9 cellular contexts compared by ENCODE assay signal in the genomic region with DNA sequence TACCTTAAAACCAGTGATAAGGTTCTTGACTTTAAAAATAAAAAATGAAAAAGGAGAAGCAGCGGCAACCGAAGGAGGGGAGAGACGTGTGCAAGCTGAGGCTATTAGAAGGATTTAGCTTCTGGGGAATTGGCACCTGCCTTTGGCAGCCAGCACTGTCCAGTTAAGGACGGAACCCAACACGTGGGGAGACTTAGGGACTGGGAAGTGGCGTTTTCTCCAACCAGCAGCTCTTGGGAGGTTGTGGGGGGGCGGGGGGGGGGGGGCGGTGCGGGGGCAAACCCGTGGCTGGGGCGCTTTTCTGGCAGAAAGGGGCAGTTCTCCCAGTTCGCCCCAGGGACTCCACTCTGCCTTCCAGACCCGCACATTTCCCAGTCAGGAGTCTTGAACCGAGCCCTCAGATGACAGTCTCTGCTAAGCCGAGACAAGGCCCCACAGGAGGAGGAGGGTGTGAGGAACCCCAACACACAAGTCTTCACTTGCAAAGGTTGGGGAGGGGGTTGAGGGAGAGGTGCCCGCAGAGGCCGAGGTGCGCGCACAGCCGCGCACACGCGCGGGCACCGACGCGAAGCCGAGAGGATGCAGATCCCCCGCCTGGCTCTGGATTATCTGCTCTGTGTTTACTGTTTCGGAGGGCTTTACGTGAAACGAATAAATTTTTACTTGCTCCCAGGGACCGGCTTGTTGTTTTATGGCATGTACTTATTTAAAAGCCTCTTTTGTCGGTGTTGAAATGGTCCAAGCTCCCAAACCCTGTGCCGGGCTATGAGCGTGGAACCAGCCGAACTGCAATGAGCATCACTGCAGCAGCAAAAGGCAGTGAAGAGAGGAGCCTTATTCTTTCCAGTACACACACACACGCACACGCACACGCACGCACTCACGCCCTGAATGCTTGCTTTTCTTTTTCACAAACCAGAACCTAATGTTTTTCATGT.
DNase-seq lines count a peak whose midpoint lies in the region; ATAC-seq and TF ChIP-seq lines count a peak whose summit lies in the region.
"Had no signal": no experiment of that assay in that cellular context is flagged by ENCODE, and none has a peak within 500 bp of the region (broad histone marks: within the 10 kb centered on the region; RNA-seq: fewer than 3 reads in every experiment).

No MANE protein-coding gene starts in this region.

- peaks cover 42% of the 10 kb centered on the region for H3K4me1 ChIP-seq in neural progenitor cell

- H3K36me3 ChIP-seq in neural progenitor cell, result no peaks in the 10 kb centered on the region

- H3K36me3 Mint-ChIP-seq in activated T-cell treated with anti-CD3 and anti-CD28 coated beads, Interleukin-2, amount 50 U/mL, for 24 hours (ENCODE audit: low read depth), result no peaks in the 10 kb centered on the region
- H3K36me3 Mint-ChIP-seq in neural progenitor cell, result no peaks in the 10 kb centered on the region

- H4K20me1 ChIP-seq in neural progenitor cell (ENCODE audit: low read depth), result peaks cover 37% of the 10 kb centered on the region

- H3K4me3 ChIP-seq in neural progenitor cell, result peak overlapping the region; percentile 48

- peak overlapping the region; percentile 7 for H2AFZ ChIP-seq in neural progenitor cell (replicated peaks)

- peak overlapping the region; percentile 82 for H3K4me2 ChIP-seq in neural progenitor cell

- no peak for ATAC-seq in HG03342 (IDR thresholded peaks at IDR 0.05; ENCODE audit: unreplicated experiment)

- no peak for DNase-seq in activated T-cell treated with anti-CD3 and anti-CD28 coated beads, Interleukin-2, amount 50 U/mL, for 24 hours
- DNase-seq in activated T-cell treated with anti-CD3 and anti-CD28 coated beads for 4 hours, result no peak
- peak; percentile 81 for DNase-seq in NCI-H748 treated with DMSO at 0.1 percent for 48 hours (lab: John Stamatoyannopoulos, UW)
- peak; percentile 67 for DNase-seq in ecto neural progenitor cell (ENCODE audit: low spot score)
- peak; percentile 65 for DNase-seq in neural progenitor cell (ENCODE audit: low spot score)
- DNase-seq in activated effector memory CD4-positive, alpha-beta T cell treated with Interleukin-2 at 50 U/mL for 16 hours, result no peak
- no peak for DNase-seq in GF-D8 (lab: John Stamatoyannopoulos, UW)

- H3K27ac Mint-ChIP-seq in activated T-cell treated with anti-CD3 and anti-CD28 coated beads, Interleukin-2, amount 50 U/mL, for 24 hours, result no peak overlapping the region
- no peak overlapping the region for H3K27ac Mint-ChIP-seq in neural progenitor cell
- H3K27ac Mint-ChIP-seq: activated naive CD4-positive, alpha-beta T cell treated with anti-CD3 and anti-CD28 coated beads, Interleukin-2, amount 50 U/mL, for 72 hours had no signal

- H3F3A ChIP-seq in neural progenitor cell (ENCODE audit: low read depth), result peaks cover 35% of the 10 kb centered on the region

- peaks cover 86% of the 10 kb centered on the region for H3K27me3 Mint-ChIP-seq in activated T-cell treated with anti-CD3 and anti-CD28 coated beads, Interleukin-2, amount 50 U/mL, for 24 hours
- peaks cover 66% of the 10 kb centered on the region for H3K27me3 Mint-ChIP-seq in neural progenitor cell (ENCODE audit: insufficient read depth, low read depth)

- no peaks in the 10 kb centered on the region for H3K79me2 ChIP-seq in neural progenitor cell (ENCODE audit: low read depth)

- H3K27ac ChIP-seq in neural progenitor cell, result no peak overlapping the region

- TF ChIP-seq CTCF in neural progenitor cell (IDR thresholded peaks at IDR 0.05), result no peak

- peaks cover 47% of the 10 kb centered on the region for H3K4me1 Mint-ChIP-seq in activated T-cell treated with anti-CD3 and anti-CD28 coated beads, Interleukin-2, amount 50 U/mL, for 24 hours (ENCODE audit: low read depth)
- peaks cover 44% of the 10 kb centered on the region for H3K4me1 Mint-ChIP-seq in neural progenitor cell

- H3K4me3 Mint-ChIP-seq in activated T-cell treated with anti-CD3 and anti-CD28 coated beads, Interleukin-2, amount 50 U/mL, for 24 hours, result peak overlapping the region; percentile 72
- H3K4me3 Mint-ChIP-seq in neural progenitor cell, result peak overlapping the region; percentile 84

- H3K9me3 ChIP-seq in neural progenitor cell (ENCODE audit: low read depth), result no peaks in the 10 kb centered on the region

- H3K9me3 Mint-ChIP-seq in activated T-cell treated with anti-CD3 and anti-CD28 coated beads, Interleukin-2, amount 50 U/mL, for 24 hours, result no peaks in the 10 kb centered on the region
- no peaks in the 10 kb centered on the region for H3K9me3 Mint-ChIP-seq in neural progenitor cell
- H3K9me3 Mint-ChIP-seq: activated naive CD4-positive, alpha-beta T cell treated with anti-CD3 and anti-CD28 coated beads, Interleukin-2, amount 50 U/mL, for 72 hours had no signal

- H3K27me3 ChIP-seq in neural progenitor cell, result peaks cover 77% of the 10 kb centered on the region

- no peak overlapping the region for H3K9ac ChIP-seq in neural progenitor cell

Comparison
In these comparisons a context has a peak if more than half of its experiments do, and no peak if none do; other contexts are left out.
1. DNase-seq: peak in NCI-H748 treated with DMSO at 0.1 percent for 48 hours (single experiment), ecto neural progenitor cell (single experiment) and neural progenitor cell (single experiment); none in activated T-cell treated with anti-CD3 and anti-CD28 coated beads, Interleukin-2, amount 50 U/mL, for 24 hours (single experiment), activated T-cell treated with anti-CD3 and anti-CD28 coated beads for 4 hours (single experiment), activated effector memory CD4-positive, alpha-beta T cell treated with Interleukin-2 at 50 U/mL for 16 hours (single experiment) and GF-D8 (single experiment).